ENCODE assay signal across 1 cellular context in the genomic region with DNA sequence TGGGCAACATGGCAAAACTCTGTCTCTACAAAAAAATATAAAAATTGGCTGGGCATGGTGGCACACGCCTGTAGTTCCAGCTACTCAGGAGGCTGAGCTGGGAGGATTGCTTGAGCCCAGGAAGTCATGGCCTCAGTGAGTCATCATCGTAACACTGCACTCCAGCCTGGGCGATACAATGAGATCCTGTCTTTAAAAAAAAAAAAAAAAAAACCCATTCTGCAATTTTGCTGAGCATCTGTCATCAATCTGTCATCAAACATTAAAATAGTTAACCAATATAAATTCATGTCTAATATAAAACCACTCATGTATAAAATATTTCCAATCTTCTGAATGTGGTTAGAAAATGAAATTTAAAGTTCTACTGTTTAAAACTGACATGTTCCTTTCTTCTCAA.
TF ChIP-seq lines count a peak whose summit lies in the region.

No MANE protein-coding gene starts in this region.

TF ChIP-seq in HEK293, 187 proteins besides CTCF, POLR2A, EP300 and RAD21 (continued from another document):
- TF ChIP-seq, protein P1, sequence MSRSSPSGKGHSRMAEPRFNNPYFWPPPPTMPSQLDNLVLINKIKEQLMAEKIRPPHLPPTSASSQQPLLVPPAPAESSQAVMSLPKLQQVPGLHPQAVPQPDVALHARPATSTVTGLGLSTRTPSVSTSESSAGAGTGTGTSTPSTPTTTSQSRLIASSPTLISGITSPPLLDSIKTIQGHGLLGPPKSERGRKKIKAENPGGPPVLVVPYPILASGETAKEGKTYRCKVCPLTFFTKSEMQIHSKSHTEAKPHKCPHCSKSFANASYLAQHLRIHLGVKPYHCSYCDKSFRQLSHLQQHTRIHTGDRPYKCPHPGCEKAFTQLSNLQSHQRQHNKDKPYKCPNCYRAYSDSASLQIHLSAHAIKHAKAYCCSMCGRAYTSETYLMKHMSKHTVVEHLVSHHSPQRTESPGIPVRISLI (tag by site-specific recombination; IDR thresholded peaks at IDR 0.05) = peak; percentile 81
- TF ChIP-seq ZNF366 (tag by site-specific recombination; conservative IDR thresholded peaks at IDR 0.05) = peak; percentile 32; the same call in 1 of the 2 replicates
- TF ChIP-seq ZBTB6 (tag by site-specific recombination; IDR thresholded peaks at IDR 0.05) = no peak
